26 cellular contexts compared by ENCODE assay signal in genomic region chr18:60130289-60130688, GRCh38.
"Had no signal": no experiment of that assay in that cellular context is flagged by ENCODE, and none has a peak within 500 bp of the region (broad histone marks: within the 10 kb centered on the region; RNA-seq: fewer than 3 reads in every experiment).

No MANE protein-coding gene starts in this region.

- H3K9ac ChIP-seq: KMS-11 had no signal

- H2AFZ ChIP-seq: PC-9 had no signal

- H3K4me2 ChIP-seq: KMS-11, PC-9 had no signal

- H3K4me1 Mint-ChIP-seq: activated naive CD4-positive, alpha-beta T cell treated with anti-CD3 and anti-CD28 coated beads, Interleukin-2, amount 10 ng/mL, durations not matched to agents 7 days and 5 days; activated naive CD8-positive, alpha-beta T cell treated with anti-CD3 and anti-CD28 coated beads for 36 hours; T-helper 17 cell had no signal

- H3K27ac Mint-ChIP-seq: activated CD8-positive, alpha-beta T cell treated with anti-CD3 and anti-CD28 coated beads for 36 hours; activated naive CD4-positive, alpha-beta T cell treated with anti-CD3 and anti-CD28 coated beads, Interleukin-2, amount 10 ng/mL, durations not matched to agents 7 days and 5 days; activated naive CD8-positive, alpha-beta T cell treated with anti-CD3 and anti-CD28 coated beads for 36 hours; activated T-cell treated with anti-CD3 and anti-CD28 coated beads, Interleukin-2, amount 50 U/mL, for 72 hours; activated T-helper 2 cell treated with anti-CD3 and anti-CD28 coated beads, Interferon-gamma antibody, Interleukin-2, Interleukin-4, amounts not matched to agents 10 μg/mL and 5 μg/mL and 100 μg/mL, durations not matched to agents 14 hours and 24 hours and 36 hours; T-helper 17 cell had no signal

- H3K4me3 ChIP-seq: colonic mucosa, MG63, PC-9 had no signal

- H3K9me3 Mint-ChIP-seq: activated naive CD4-positive, alpha-beta T cell treated with anti-CD3 and anti-CD28 coated beads, Interleukin-2, amount 10 ng/mL, durations not matched to agents 7 days and 5 days; activated naive CD8-positive, alpha-beta T cell treated with anti-CD3 and anti-CD28 coated beads for 36 hours; activated T-helper 2 cell treated with anti-CD3 and anti-CD28 coated beads, Interferon-gamma antibody, Interleukin-2, Interleukin-4, amounts not matched to agents 10 μg/mL and 5 μg/mL and 100 μg/mL, durations not matched to agents 14 hours and 24 hours and 36 hours had no signal

- H3K36me3 Mint-ChIP-seq: activated naive CD4-positive, alpha-beta T cell treated with anti-CD3 and anti-CD28 coated beads, Interleukin-2, amount 10 ng/mL, durations not matched to agents 7 days and 5 days; activated naive CD8-positive, alpha-beta T cell treated with anti-CD3 and anti-CD28 coated beads for 36 hours had no signal

- H3K27me3 ChIP-seq: colonic mucosa, MG63 had no signal

- H3K27ac ChIP-seq: colonic mucosa, KMS-11, PC-9, WERI-Rb-1 had no signal

- H3K27me3 Mint-ChIP-seq: activated CD8-positive, alpha-beta T cell treated with anti-CD3 and anti-CD28 coated beads for 36 hours; activated naive CD4-positive, alpha-beta T cell treated with anti-CD3 and anti-CD28 coated beads, Interleukin-2, amount 10 ng/mL, durations not matched to agents 7 days and 5 days; activated naive CD8-positive, alpha-beta T cell treated with anti-CD3 and anti-CD28 coated beads for 36 hours; T-helper 17 cell had no signal

- H3K9me3 ChIP-seq: colonic mucosa, MG63 had no signal

- H3K4me3 Mint-ChIP-seq: activated CD8-positive, alpha-beta T cell treated with anti-CD3 and anti-CD28 coated beads for 36 hours; activated naive CD4-positive, alpha-beta T cell treated with anti-CD3 and anti-CD28 coated beads, Interleukin-2, amount 10 ng/mL, durations not matched to agents 7 days and 5 days; activated naive CD8-positive, alpha-beta T cell treated with anti-CD3 and anti-CD28 coated beads for 36 hours; activated T-cell treated with anti-CD3 and anti-CD28 coated beads, Interleukin-2, amount 50 U/mL, for 72 hours; T-helper 17 cell had no signal

- H3K36me3 ChIP-seq: colonic mucosa, MG63, WERI-Rb-1 had no signal

- H3K4me1 ChIP-seq: colonic mucosa had no signal

- DNase-seq: activated CD4-positive, alpha-beta T cell treated with anti-CD3 and anti-CD28 coated beads for 4 hours; activated CD8-positive, alpha-beta memory T cell treated with anti-CD3 and anti-CD28 coated beads, Interleukin-2, amount 50 U/mL, for 4 hours; activated CD8-positive, alpha-beta T cell treated with anti-CD3 and anti-CD28 coated beads for 36 hours; activated gamma-delta T cell treated with Interleukin-2 at 50 U/mL for 16 hours; activated naive CD4-positive, alpha-beta T cell treated with anti-CD3 and anti-CD28 coated beads, Interleukin-2, amount 10 ng/mL, durations not matched to agents 7 days and 5 days; activated naive CD8-positive, alpha-beta T cell treated with anti-CD3 and anti-CD28 coated beads for 36 hours; activated T-cell treated with anti-CD3 and anti-CD28 coated beads, Interleukin-2, amount 50 U/mL, for 72 hours; anterior cingulate cortex; cerebellar nuclear complex; colonic mucosa; MG63; MV-4-11; NCI-H1092 treated with DMSO at 0.1 percent for 48 hours; NCI-H1417 treated with DMSO at 0.1 percent for 48 hours; NCI-H1694 treated with DMSO at 0.1 percent for 48 hours; NCI-H2029 treated with DMSO at 0.1 percent for 48 hours; NCI-H226; NCI-H526 treated with DMSO at 0.1 percent for 48 hours; NK-92 treated with Interleukin-12 subunit alpha and Interleukin-12 subunit beta, amount 100 ng/mL, for 24 hours; PC-9; SHP77 treated with DMSO at 0.1 percent for 48 hours; T-helper 17 cell; T-helper 9 cell; WERI-Rb-1 had no signal
